Comparison of ENCODE assay signal across 1 cellular context in genomic region chr19:17999685-18000479, GRCh38.
TF ChIP-seq lines count a peak whose summit lies in the region.

No MANE protein-coding gene starts in this region.

TF ChIP-seq in HepG2, 621 proteins besides CTCF, POLR2A, EP300 and RAD21:
- TF ChIP-seq NFIB (CRISPR knock-in tag; IDR thresholded peaks at IDR 0.05; ENCODE audit: borderline replicate concordance) = no peak
- TF ChIP-seq ZNF629 (CRISPR knock-in tag; conservative IDR thresholded peaks at IDR 0.05) = peak; percentile 61
- 0 out of 2 replicates have a peak, but pooled peaks have one; percentile 50 for TF ChIP-seq ZSCAN22 (CRISPR knock-in tag; IDR thresholded peaks at IDR 0.05)
- TF ChIP-seq RFX3 (CRISPR knock-in tag; IDR thresholded peaks at IDR 0.05) = no peak
- TF ChIP-seq ZNF557 (CRISPR knock-in tag; IDR thresholded peaks at IDR 0.05) = no peak
TF ChIP-seq in HepG2: peak in this region for 2.
